In the genomic region with DNA sequence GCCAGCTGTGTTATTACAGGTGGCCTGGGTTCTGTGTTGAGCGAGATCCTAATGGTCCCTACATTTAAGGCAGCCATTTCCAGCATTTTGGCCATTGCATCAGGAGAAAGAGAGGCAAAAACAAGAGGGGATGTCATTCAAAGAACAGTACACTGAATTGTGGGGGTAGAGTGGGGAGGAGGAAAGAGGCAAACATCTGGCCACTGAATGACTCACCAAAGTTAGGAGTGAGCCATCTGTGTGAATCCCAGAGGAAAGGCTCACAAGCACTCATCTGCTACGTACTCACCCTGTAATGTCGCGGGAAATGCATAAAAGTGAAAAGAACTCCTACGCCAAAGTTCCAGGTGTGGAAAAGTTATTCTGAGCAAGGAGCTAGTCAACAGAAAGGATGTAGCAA, we compare ENCODE assay signal across 9 cellular contexts. TPM values are rescaled to one million over a fixed set of nuclear protein-coding genes. Genes with fewer than 3 reads are reported as not detected.
A peak's percentile ranks its signal among the peaks of the same experiment; 100 is the strongest.
DNase-seq lines count a peak whose midpoint lies in the region; FAIRE-seq and TF ChIP-seq lines count a peak whose summit lies in the region.
"Had no signal": no experiment of that assay in that cellular context is flagged by ENCODE, and none has a peak within 500 bp of the region (broad histone marks: within the 10 kb centered on the region; RNA-seq: fewer than 3 reads in every experiment).

No MANE protein-coding gene starts in this region.

- H3K4ac ChIP-seq in mesendoderm (ENCODE audit: low read depth, low read length): no peak overlapping the region

- H3K4me3 ChIP-seq in endothelial cell of umbilical vein (replicated peaks in 1 of 3; ENCODE audit: insufficient read depth in 1 of 3, low read depth in 1 of 3, low read length in 3 of 3) (peak overlapping the region in 1 of 3 experiments; percentile 50), mesendoderm (ENCODE audit: low read length) (no peak overlapping the region)

- H4K8ac ChIP-seq in mesendoderm (ENCODE audit: low read depth, low read length): no peak overlapping the region

- peak overlapping the region; percentile 7 for H2AK5ac ChIP-seq in mesendoderm (ENCODE audit: low read length)

- peaks cover 3% of the 10 kb centered on the region for H3K4me1 Mint-ChIP-seq in activated CD4-positive, alpha-beta memory T cell treated with anti-CD3 and anti-CD28 coated beads, Interleukin-2, amount 10 ng/mL, durations not matched to agents 7 days and 5 days

- no peaks in the 10 kb centered on the region for H4K20me1 ChIP-seq in endothelial cell of umbilical vein (replicated peaks; ENCODE audit: control insufficient read depth, extremely low read depth, insufficient read depth, low read length)

- H3K23ac ChIP-seq in mesendoderm (ENCODE audit: low read length): no peak overlapping the region

- H3K56ac ChIP-seq in mesendoderm (ENCODE audit: low read length): no peak overlapping the region

- H3K9me3 Mint-ChIP-seq in activated CD4-positive, alpha-beta memory T cell treated with anti-CD3 and anti-CD28 coated beads, Interleukin-2, amount 10 ng/mL, durations not matched to agents 7 days and 5 days: no peaks in the 10 kb centered on the region

- H3K9ac ChIP-seq in endothelial cell of umbilical vein (replicated peaks; ENCODE audit: extremely low read depth, insufficient read depth, low read length) (peak overlapping the region; percentile 83), mesendoderm (ENCODE audit: low read length) (no peak overlapping the region)

- no peak overlapping the region for H3K4me3 Mint-ChIP-seq in activated CD4-positive, alpha-beta memory T cell treated with anti-CD3 and anti-CD28 coated beads, Interleukin-2, amount 10 ng/mL, durations not matched to agents 7 days and 5 days

- H3K27me3 ChIP-seq in endothelial cell of umbilical vein (ENCODE audit: control insufficient read depth in 2 of 2, insufficient read depth in 2 of 2, low read length in 2 of 2) (no peaks in the 10 kb centered on the region), mesendoderm (ENCODE audit: insufficient read depth, low read length, poor library complexity) (no peaks in the 10 kb centered on the region)

- H3K36me3 ChIP-seq in endothelial cell of umbilical vein (ENCODE audit: control insufficient read depth in 2 of 2, extremely low read depth in 1 of 2, insufficient read depth in 2 of 2, low read length in 2 of 2) (no peaks in the 10 kb centered on the region), mesendoderm (ENCODE audit: control insufficient read depth, insufficient read depth, low read length) (no peaks in the 10 kb centered on the region)

- peaks cover 32% of the 10 kb centered on the region for H3K4me1 ChIP-seq in endothelial cell of umbilical vein (ENCODE audit: control insufficient read depth, extremely low read depth, insufficient read depth, low read length)
- peaks cover 7% of the 10 kb centered on the region for H3K4me1 ChIP-seq in mesendoderm (ENCODE audit: control insufficient read depth, low read depth, low read length)

- no peaks in the 10 kb centered on the region for H3K9me3 ChIP-seq in endothelial cell of umbilical vein (replicated peaks; ENCODE audit: control insufficient read depth, insufficient read depth, low read length)

- peak; percentile 88 for FAIRE-seq in endothelial cell of umbilical vein (lab: Jason Lieb, UNC)

- H3K79me2 ChIP-seq in endothelial cell of umbilical vein (ENCODE audit: control insufficient read depth, insufficient read depth, low read length): no peaks in the 10 kb centered on the region
- no peaks in the 10 kb centered on the region for H3K79me2 ChIP-seq in mesendoderm (ENCODE audit: control insufficient read depth, insufficient read depth, low read length)

- no peaks in the 10 kb centered on the region for H3K36me3 Mint-ChIP-seq in activated CD4-positive, alpha-beta memory T cell treated with anti-CD3 and anti-CD28 coated beads, Interleukin-2, amount 10 ng/mL, durations not matched to agents 7 days and 5 days (ENCODE audit: low read depth)

- WGBS in mesendoderm (ENCODE audit: extremely low coverage, insufficient coverage, low lambda C conversion rate): no CpG with 5 or more reads among the region's 5 CpGs

- peaks cover 3% of the 10 kb centered on the region for H3K27me3 Mint-ChIP-seq in activated CD4-positive, alpha-beta memory T cell treated with anti-CD3 and anti-CD28 coated beads, Interleukin-2, amount 10 ng/mL, durations not matched to agents 7 days and 5 days

- H2AFZ ChIP-seq in endothelial cell of umbilical vein (ENCODE audit: low read depth, low read length): no peak overlapping the region

- H3K4me2 ChIP-seq in endothelial cell of umbilical vein (ENCODE audit: insufficient read depth, low read length) (peak overlapping the region; percentile 81), mesendoderm (ENCODE audit: low read length) (no peak overlapping the region)

- POLR2A ChIA-PET in endothelial cell of umbilical vein (lab: Charles Lee): interaction anchor here (0.6 to 3.4 kb wide), 6 partner anchors 17 to 187 kb away, joined by 3 to 21 read pairs (median 4); partner anchors contain the start of genes CTC1 and KRABD2
- POLR2A ChIA-PET in activated CD4-positive, alpha-beta memory T cell treated with anti-CD3 and anti-CD28 coated beads, Interleukin-2, amount 10 ng/mL, durations not matched to agents 7 days and 5 days (lab: Charles Lee): no interaction called here

- H2BK5ac ChIP-seq in mesendoderm (ENCODE audit: low read length): no peak overlapping the region

- dilution Hi-C loops in endothelial cell of umbilical vein (cut with MboI; ENCODE audit: extremely low pct_ligation_motif_present, low sequenced_read_pairs): no loop called here

- no peak overlapping the region for H3K18ac ChIP-seq in mesendoderm (ENCODE audit: low read length)

- CTCF ChIA-PET in endothelial cell of umbilical vein (lab: Charles Lee): interaction anchor here (0.8 to 2.7 kb wide), 10 partner anchors 8 to 33 kb away, joined by 4 to 22 read pairs (median 5); partner anchors contain the start of gene KRABD2
- CTCF ChIA-PET in activated CD4-positive, alpha-beta memory T cell treated with anti-CD3 and anti-CD28 coated beads, Interleukin-2, amount 10 ng/mL, durations not matched to agents 7 days and 5 days (lab: Charles Lee): no interaction called here

- TSS peak; percentile 26 for BruUV-seq in endothelial cell of umbilical vein (replicated peaks; lab: Mats Ljungman, UMichigan)

- TF ChIP-seq POLR2A in endothelial cell of umbilical vein (IDR thresholded peaks at IDR 0.05; ENCODE audit: low read depth, low read length): no peak

- peak overlapping the region; percentile 90 for H3K27ac ChIP-seq in endothelial cell of umbilical vein (ENCODE audit: insufficient read depth, low read depth, low read length)
- H3K27ac ChIP-seq in mesendoderm (ENCODE audit: low read depth, low read length): no peak overlapping the region

- no peak overlapping the region for H2BK120ac ChIP-seq in mesendoderm (ENCODE audit: low read depth, low read length)

- H3K9me1 ChIP-seq in endothelial cell of umbilical vein (replicated peaks; ENCODE audit: control insufficient read depth, extremely low read depth, insufficient read depth, low read length): no peaks in the 10 kb centered on the region

- no peak overlapping the region for H2BK15ac ChIP-seq in mesendoderm (replicated peaks; ENCODE audit: low read depth)

- intact Hi-C loops in endothelial cell of umbilical vein (cut with micrococcal nuclease): loop anchor here (1.0 to 2.0 kb wide), 5 partner anchors 17 to 110 kb away; partner anchors contain the start of genes ARHGEF15, KRABD2, PFAS and SLC25A35

- H3K79me1 ChIP-seq in mesendoderm (ENCODE audit: low read length): no peaks in the 10 kb centered on the region

- DNase-seq in AG20443 (ENCODE audit: low spot score) (peak; percentile 86), NCI-H446 treated with DMSO at 0.1 percent for 48 hours (lab: John Stamatoyannopoulos, UW) (peak; percentile 32), endothelial cell of umbilical vein (ENCODE audit: low read depth, low spot score) (peak; percentile 95), mesendoderm (peak; percentile 33), SIG-M5 treated with dmso at 0.1 percent for 504 hours (lab: John Stamatoyannopoulos, UW; ENCODE audit: unreplicated experiment) (no peak), cerebellar nuclear complex (lab: John Stamatoyannopoulos, UW) (no peak), NCI-H1048 (lab: John Stamatoyannopoulos, UW) (no peak)
- no peak for DNase-seq in activated CD4-positive, alpha-beta memory T cell treated with anti-CD3 and anti-CD28 coated beads, Interleukin-2, amount 10 ng/mL, durations not matched to agents 7 days and 5 days
- DNase-seq: COR-L47 had no signal

- no peak overlapping the region for H3K27ac Mint-ChIP-seq in activated CD4-positive, alpha-beta memory T cell treated with anti-CD3 and anti-CD28 coated beads, Interleukin-2, amount 10 ng/mL, durations not matched to agents 7 days and 5 days

- no peak for TF ChIP-seq CTCF in endothelial cell of umbilical vein (IDR thresholded peaks at IDR 0.05; ENCODE audit: extremely low read depth in 1 of 2, insufficient read depth in 1 of 2, low read depth in 1 of 2, low read length in 2 of 2)

- H4K5ac ChIP-seq in mesendoderm (ENCODE audit: low read length): no peak overlapping the region

RNA-seq across cellular contexts. Expression of gene ODF4, which starts 20.1 kb away (rescaled TPM):
- total RNA-seq in endothelial cell of umbilical vein: not detected in 2 replicates
- not detected in 2 replicates for polyA plus RNA-seq in endothelial cell of umbilical vein
- not detected in 2 replicates for polyA plus RNA-seq in endothelial cell of umbilical vein (2011; cell fraction: cytosol; rRNA removed)
- not detected in 2 replicates for polyA plus RNA-seq in endothelial cell of umbilical vein (2011; cell fraction: nucleus; rRNA removed)
- polyA plus RNA-seq in endothelial cell of umbilical vein (2012): not detected in 2 replicates
- polyA minus RNA-seq in endothelial cell of umbilical vein: not detected in 2 replicates
- polyA minus RNA-seq in endothelial cell of umbilical vein (2011; cell fraction: cytosol; rRNA and poly(A)+ RNA removed): not detected
- polyA minus RNA-seq in endothelial cell of umbilical vein (2011; cell fraction: nucleus; rRNA and poly(A)+ RNA removed): not detected in 2 replicates
- not detected for polyA plus RNA-seq in mesendoderm (2013, experiment 1 of 2)
- polyA plus RNA-seq in mesendoderm (2013, experiment 2 of 2): not detected
- total RNA-seq in activated CD4-positive, alpha-beta memory T cell treated with anti-CD3 and anti-CD28 coated beads, Interleukin-2, amount 10 ng/mL, durations not matched to agents 7 days and 5 days: not detected

RNA-seq across cellular contexts. Expression of gene RPL26, which starts 23.2 kb away (rescaled TPM):
- total RNA-seq in endothelial cell of umbilical vein: 1,739 and 1,805 TPM in 2 replicates
- polyA plus RNA-seq in endothelial cell of umbilical vein: 1,647 and 2,229 TPM in 2 replicates
- 4,690 and 4,845 TPM in 2 replicates for polyA plus RNA-seq in endothelial cell of umbilical vein (2011; cell fraction: cytosol; rRNA removed)
- 903 and 1,219 TPM in 2 replicates for polyA plus RNA-seq in endothelial cell of umbilical vein (2011; cell fraction: nucleus; rRNA removed)
- polyA plus RNA-seq in endothelial cell of umbilical vein (2012): 4,011 and 4,836 TPM in 2 replicates
- 754 and 865 TPM in 2 replicates for polyA minus RNA-seq in endothelial cell of umbilical vein
- 648 TPM for polyA minus RNA-seq in endothelial cell of umbilical vein (2011; cell fraction: cytosol; rRNA and poly(A)+ RNA removed)
- polyA minus RNA-seq in endothelial cell of umbilical vein (2011; cell fraction: nucleus; rRNA and poly(A)+ RNA removed): 131 and 136 TPM in 2 replicates
- 6,705 TPM for polyA plus RNA-seq in mesendoderm (2013, experiment 1 of 2)
- polyA plus RNA-seq in mesendoderm (2013, experiment 2 of 2): 6,705 TPM
- total RNA-seq in activated CD4-positive, alpha-beta memory T cell treated with anti-CD3 and anti-CD28 coated beads, Interleukin-2, amount 10 ng/mL, durations not matched to agents 7 days and 5 days: 1,000 to 10,000 TPM; 1,912 to 1,913 TPM

RNA-seq across cellular contexts. Expression of gene RNF222, which starts 37.9 kb away (rescaled TPM):
- total RNA-seq in endothelial cell of umbilical vein: not detected in 2 replicates
- polyA plus RNA-seq in endothelial cell of umbilical vein: not detected in 2 replicates
- polyA plus RNA-seq in endothelial cell of umbilical vein (2011; cell fraction: cytosol; rRNA removed): not detected in 2 replicates
- polyA plus RNA-seq in endothelial cell of umbilical vein (2011; cell fraction: nucleus; rRNA removed): not detected in 2 replicates
- polyA plus RNA-seq in endothelial cell of umbilical vein (2012): not detected in 2 replicates
- not detected in 2 replicates for polyA minus RNA-seq in endothelial cell of umbilical vein
- polyA minus RNA-seq in endothelial cell of umbilical vein (2011; cell fraction: cytosol; rRNA and poly(A)+ RNA removed): not detected
- polyA minus RNA-seq in endothelial cell of umbilical vein (2011; cell fraction: nucleus; rRNA and poly(A)+ RNA removed): not detected in 2 replicates
- polyA plus RNA-seq in mesendoderm (2013, experiment 1 of 2): 0.08 TPM
- polyA plus RNA-seq in mesendoderm (2013, experiment 2 of 2): 0.08 TPM
- total RNA-seq in activated CD4-positive, alpha-beta memory T cell treated with anti-CD3 and anti-CD28 coated beads, Interleukin-2, amount 10 ng/mL, durations not matched to agents 7 days and 5 days: under 1 TPM in 1 of 2 experiments, not detected in 1; 0.18 TPM

RNA-seq across cellular contexts. Expression of gene ARHGEF15, which starts 49.7 kb away (rescaled TPM):
- total RNA-seq in endothelial cell of umbilical vein: 78.6 and 108 TPM in 2 replicates
- 119 and 355 TPM in 2 replicates for polyA plus RNA-seq in endothelial cell of umbilical vein
- polyA plus RNA-seq in endothelial cell of umbilical vein (2011; cell fraction: cytosol; rRNA removed): 70.1 and 83.6 TPM in 2 replicates
- polyA plus RNA-seq in endothelial cell of umbilical vein (2011; cell fraction: nucleus; rRNA removed): 116 and 181 TPM in 2 replicates
- 56.7 and 63.8 TPM in 2 replicates for polyA plus RNA-seq in endothelial cell of umbilical vein (2012)
- polyA minus RNA-seq in endothelial cell of umbilical vein: 43.0 and 51.1 TPM in 2 replicates
- polyA minus RNA-seq in endothelial cell of umbilical vein (2011; cell fraction: cytosol; rRNA and poly(A)+ RNA removed): not detected
- 35.5 and 37.5 TPM in 2 replicates for polyA minus RNA-seq in endothelial cell of umbilical vein (2011; cell fraction: nucleus; rRNA and poly(A)+ RNA removed)
- 1.6 TPM for polyA plus RNA-seq in mesendoderm (2013, experiment 1 of 2)
- polyA plus RNA-seq in mesendoderm (2013, experiment 2 of 2): 1.3 TPM
- not detected for total RNA-seq in activated CD4-positive, alpha-beta memory T cell treated with anti-CD3 and anti-CD28 coated beads, Interleukin-2, amount 10 ng/mL, durations not matched to agents 7 days and 5 days

Comparison
In these comparisons a context has a peak if more than half of its experiments do, and no peak if none do; other contexts are left out.
1. DNase-seq: peak in AG20443 (single experiment), NCI-H446 treated with DMSO at 0.1 percent for 48 hours (single experiment), endothelial cell of umbilical vein (single experiment) and mesendoderm (single experiment); none in SIG-M5 treated with dmso at 0.1 percent for 504 hours (single experiment), cerebellar nuclear complex (0 of 2), NCI-H1048 (single experiment) and activated CD4-positive, alpha-beta memory T cell treated with anti-CD3 and anti-CD28 coated beads, Interleukin-2, amount 10 ng/mL, durations not matched to agents 7 days and 5 days (single experiment).